ENCODE assay signal across 1 cellular context in genomic region chr22:41285820-41286638, GRCh38.
A peak's percentile ranks its signal among the peaks of the same experiment; 100 is the strongest.
TF ChIP-seq lines count a peak whose summit lies in the region.

Gene RANGAP1 (minus strand): TSS chr22:41286187. CDS start chr22:41281044, 5,143 bp downstream.

TF ChIP-seq in WTC11, 78 proteins besides CTCF, POLR2A, EP300 and RAD21 (continued from another document):
- TF ChIP-seq, protein P1, sequence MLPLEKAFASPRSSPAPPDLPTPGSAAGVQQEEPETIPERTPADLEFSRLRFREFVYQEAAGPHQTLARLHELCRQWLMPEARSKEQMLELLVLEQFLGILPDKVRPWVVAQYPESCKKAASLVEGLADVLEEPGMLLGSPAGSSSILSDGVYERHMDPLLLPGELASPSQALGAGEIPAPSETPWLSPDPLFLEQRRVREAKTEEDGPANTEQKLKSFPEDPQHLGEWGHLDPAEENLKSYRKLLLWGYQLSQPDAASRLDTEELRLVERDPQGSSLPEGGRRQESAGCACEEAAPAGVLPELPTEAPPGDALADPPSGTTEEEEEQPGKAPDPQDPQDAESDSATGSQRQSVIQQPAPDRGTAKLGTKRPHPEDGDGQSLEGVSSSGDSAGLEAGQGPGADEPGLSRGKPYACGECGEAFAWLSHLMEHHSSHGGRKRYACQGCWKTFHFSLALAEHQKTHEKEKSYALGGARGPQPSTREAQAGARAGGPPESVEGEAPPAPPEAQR (CRISPR knock-in tag; IDR thresholded peaks at IDR 0.05): no peak
- TF ChIP-seq IRF2 (CRISPR knock-in tag; IDR thresholded peaks at IDR 0.05; ENCODE audit: borderline replicate concordance, low read depth) (no peak), RORB (CRISPR knock-in tag; IDR thresholded peaks at IDR 0.05) (no peak), ESRRA (CRISPR knock-in tag; IDR thresholded peaks at IDR 0.05; ENCODE audit: borderline replicate concordance) (peak; percentile 75; the same call in 1 of the 2 replicates), ERG (CRISPR knock-in tag; IDR thresholded peaks at IDR 0.05) (no peak), TP53 (CRISPR knock-in tag; IDR thresholded peaks at IDR 0.05) (no peak; the same call in 1 of the 2 replicates), MXD4 (CRISPR knock-in tag; IDR thresholded peaks at IDR 0.05; ENCODE audit: borderline replicate concordance) (no peak), FOXJ3 (CRISPR knock-in tag; IDR thresholded peaks at IDR 0.05; ENCODE audit: borderline replicate concordance) (no peak), TEAD4 (CRISPR knock-in tag; IDR thresholded peaks at IDR 0.05) (no peak), ZNF396 (CRISPR knock-in tag; IDR thresholded peaks at IDR 0.05; ENCODE audit: borderline replicate concordance) (no peak), EMX1 (CRISPR knock-in tag; IDR thresholded peaks at IDR 0.05) (no peak), ZNF671 (CRISPR knock-in tag; IDR thresholded peaks at IDR 0.05) (no peak), NFATC4 (CRISPR knock-in tag; IDR thresholded peaks at IDR 0.05) (no peak), TCF7 (CRISPR knock-in tag; IDR thresholded peaks at IDR 0.05; ENCODE audit: low read depth) (0 out of 2 replicates have a peak, but pooled peaks have one; percentile 41), KAT7 (CRISPR knock-in tag; IDR thresholded peaks at IDR 0.05; ENCODE audit: borderline replicate concordance) (no peak), CBFB (CRISPR knock-in tag; IDR thresholded peaks at IDR 0.05; ENCODE audit: low read depth) (no peak), ZNF317 (CRISPR knock-in tag; IDR thresholded peaks at IDR 0.05; ENCODE audit: borderline replicate concordance, low read depth) (0 out of 2 replicates have a peak, but pooled peaks have one; percentile 30), NR3C1 (CRISPR knock-in tag; conservative IDR thresholded peaks at IDR 0.05; ENCODE audit: low read depth) (peak; percentile 79; the same call in 1 of the 2 replicates), ZNF512 (CRISPR knock-in tag; IDR thresholded peaks at IDR 0.05; ENCODE audit: borderline replicate concordance) (no peak), MYBL2 (CRISPR knock-in tag; IDR thresholded peaks at IDR 0.05) (peak; percentile 100), NR1H2 (CRISPR knock-in tag; IDR thresholded peaks at IDR 0.05) (no peak), NFYB (CRISPR knock-in tag; conservative IDR thresholded peaks at IDR 0.05; ENCODE audit: low read depth) (peak; percentile 49; the same call in 1 of the 2 replicates), ETV6 (CRISPR knock-in tag; IDR thresholded peaks at IDR 0.05) (peak; percentile 31; the same call in 1 of the 2 replicates), JUN (CRISPR knock-in tag; IDR thresholded peaks at IDR 0.05) (0 out of 2 replicates have a peak, but pooled peaks have one; percentile 19)
- TF ChIP-seq, protein P2, sequence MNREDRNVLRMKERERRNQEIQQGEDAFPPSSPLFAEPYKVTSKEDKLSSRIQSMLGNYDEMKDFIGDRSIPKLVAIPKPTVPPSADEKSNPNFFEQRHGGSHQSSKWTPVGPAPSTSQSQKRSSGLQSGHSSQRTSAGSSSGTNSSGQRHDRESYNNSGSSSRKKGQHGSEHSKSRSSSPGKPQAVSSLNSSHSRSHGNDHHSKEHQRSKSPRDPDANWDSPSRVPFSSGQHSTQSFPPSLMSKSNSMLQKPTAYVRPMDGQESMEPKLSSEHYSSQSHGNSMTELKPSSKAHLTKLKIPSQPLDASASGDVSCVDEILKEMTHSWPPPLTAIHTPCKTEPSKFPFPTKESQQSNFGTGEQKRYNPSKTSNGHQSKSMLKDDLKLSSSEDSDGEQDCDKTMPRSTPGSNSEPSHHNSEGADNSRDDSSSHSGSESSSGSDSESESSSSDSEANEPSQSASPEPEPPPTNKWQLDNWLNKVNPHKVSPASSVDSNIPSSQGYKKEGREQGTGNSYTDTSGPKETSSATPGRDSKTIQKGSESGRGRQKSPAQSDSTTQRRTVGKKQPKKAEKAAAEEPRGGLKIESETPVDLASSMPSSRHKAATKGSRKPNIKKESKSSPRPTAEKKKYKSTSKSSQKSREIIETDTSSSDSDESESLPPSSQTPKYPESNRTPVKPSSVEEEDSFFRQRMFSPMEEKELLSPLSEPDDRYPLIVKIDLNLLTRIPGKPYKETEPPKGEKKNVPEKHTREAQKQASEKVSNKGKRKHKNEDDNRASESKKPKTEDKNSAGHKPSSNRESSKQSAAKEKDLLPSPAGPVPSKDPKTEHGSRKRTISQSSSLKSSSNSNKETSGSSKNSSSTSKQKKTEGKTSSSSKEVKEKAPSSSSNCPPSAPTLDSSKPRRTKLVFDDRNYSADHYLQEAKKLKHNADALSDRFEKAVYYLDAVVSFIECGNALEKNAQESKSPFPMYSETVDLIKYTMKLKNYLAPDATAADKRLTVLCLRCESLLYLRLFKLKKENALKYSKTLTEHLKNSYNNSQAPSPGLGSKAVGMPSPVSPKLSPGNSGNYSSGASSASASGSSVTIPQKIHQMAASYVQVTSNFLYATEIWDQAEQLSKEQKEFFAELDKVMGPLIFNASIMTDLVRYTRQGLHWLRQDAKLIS (CRISPR knock-in tag; IDR thresholded peaks at IDR 0.05; ENCODE audit: borderline replicate concordance): no peak
- TF ChIP-seq, protein P3, sequence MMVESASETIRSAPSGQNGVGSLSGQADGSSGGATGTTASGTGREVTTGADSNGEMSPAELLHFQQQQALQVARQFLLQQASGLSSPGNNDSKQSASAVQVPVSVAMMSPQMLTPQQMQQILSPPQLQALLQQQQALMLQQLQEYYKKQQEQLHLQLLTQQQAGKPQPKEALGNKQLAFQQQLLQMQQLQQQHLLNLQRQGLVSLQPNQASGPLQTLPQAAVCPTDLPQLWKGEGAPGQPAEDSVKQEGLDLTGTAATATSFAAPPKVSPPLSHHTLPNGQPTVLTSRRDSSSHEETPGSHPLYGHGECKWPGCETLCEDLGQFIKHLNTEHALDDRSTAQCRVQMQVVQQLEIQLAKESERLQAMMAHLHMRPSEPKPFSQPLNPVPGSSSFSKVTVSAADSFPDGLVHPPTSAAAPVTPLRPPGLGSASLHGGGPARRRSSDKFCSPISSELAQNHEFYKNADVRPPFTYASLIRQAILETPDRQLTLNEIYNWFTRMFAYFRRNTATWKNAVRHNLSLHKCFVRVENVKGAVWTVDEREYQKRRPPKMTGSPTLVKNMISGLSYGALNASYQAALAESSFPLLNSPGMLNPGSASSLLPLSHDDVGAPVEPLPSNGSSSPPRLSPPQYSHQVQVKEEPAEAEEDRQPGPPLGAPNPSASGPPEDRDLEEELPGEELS (CRISPR knock-in tag; IDR thresholded peaks at IDR 0.05): peak; percentile 52; the same call in 1 of the 2 replicates
- TF ChIP-seq, protein P4, sequence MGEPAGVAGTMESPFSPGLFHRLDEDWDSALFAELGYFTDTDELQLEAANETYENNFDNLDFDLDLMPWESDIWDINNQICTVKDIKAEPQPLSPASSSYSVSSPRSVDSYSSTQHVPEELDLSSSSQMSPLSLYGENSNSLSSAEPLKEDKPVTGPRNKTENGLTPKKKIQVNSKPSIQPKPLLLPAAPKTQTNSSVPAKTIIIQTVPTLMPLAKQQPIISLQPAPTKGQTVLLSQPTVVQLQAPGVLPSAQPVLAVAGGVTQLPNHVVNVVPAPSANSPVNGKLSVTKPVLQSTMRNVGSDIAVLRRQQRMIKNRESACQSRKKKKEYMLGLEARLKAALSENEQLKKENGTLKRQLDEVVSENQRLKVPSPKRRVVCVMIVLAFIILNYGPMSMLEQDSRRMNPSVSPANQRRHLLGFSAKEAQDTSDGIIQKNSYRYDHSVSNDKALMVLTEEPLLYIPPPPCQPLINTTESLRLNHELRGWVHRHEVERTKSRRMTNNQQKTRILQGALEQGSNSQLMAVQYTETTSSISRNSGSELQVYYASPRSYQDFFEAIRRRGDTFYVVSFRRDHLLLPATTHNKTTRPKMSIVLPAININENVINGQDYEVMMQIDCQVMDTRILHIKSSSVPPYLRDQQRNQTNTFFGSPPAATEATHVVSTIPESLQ (CRISPR knock-in tag; IDR thresholded peaks at IDR 0.05): no peak
- TF ChIP-seq, protein P5, sequence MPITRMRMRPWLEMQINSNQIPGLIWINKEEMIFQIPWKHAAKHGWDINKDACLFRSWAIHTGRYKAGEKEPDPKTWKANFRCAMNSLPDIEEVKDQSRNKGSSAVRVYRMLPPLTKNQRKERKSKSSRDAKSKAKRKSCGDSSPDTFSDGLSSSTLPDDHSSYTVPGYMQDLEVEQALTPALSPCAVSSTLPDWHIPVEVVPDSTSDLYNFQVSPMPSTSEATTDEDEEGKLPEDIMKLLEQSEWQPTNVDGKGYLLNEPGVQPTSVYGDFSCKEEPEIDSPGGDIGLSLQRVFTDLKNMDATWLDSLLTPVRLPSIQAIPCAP (CRISPR knock-in tag; IDR thresholded peaks at IDR 0.05): no peak
- TF ChIP-seq, protein P6, sequence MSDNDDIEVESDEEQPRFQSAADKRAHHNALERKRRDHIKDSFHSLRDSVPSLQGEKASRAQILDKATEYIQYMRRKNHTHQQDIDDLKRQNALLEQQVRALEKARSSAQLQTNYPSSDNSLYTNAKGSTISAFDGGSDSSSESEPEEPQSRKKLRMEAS (CRISPR knock-in tag; IDR thresholded peaks at IDR 0.05): peak; percentile 91
- TF ChIP-seq, protein P7, sequence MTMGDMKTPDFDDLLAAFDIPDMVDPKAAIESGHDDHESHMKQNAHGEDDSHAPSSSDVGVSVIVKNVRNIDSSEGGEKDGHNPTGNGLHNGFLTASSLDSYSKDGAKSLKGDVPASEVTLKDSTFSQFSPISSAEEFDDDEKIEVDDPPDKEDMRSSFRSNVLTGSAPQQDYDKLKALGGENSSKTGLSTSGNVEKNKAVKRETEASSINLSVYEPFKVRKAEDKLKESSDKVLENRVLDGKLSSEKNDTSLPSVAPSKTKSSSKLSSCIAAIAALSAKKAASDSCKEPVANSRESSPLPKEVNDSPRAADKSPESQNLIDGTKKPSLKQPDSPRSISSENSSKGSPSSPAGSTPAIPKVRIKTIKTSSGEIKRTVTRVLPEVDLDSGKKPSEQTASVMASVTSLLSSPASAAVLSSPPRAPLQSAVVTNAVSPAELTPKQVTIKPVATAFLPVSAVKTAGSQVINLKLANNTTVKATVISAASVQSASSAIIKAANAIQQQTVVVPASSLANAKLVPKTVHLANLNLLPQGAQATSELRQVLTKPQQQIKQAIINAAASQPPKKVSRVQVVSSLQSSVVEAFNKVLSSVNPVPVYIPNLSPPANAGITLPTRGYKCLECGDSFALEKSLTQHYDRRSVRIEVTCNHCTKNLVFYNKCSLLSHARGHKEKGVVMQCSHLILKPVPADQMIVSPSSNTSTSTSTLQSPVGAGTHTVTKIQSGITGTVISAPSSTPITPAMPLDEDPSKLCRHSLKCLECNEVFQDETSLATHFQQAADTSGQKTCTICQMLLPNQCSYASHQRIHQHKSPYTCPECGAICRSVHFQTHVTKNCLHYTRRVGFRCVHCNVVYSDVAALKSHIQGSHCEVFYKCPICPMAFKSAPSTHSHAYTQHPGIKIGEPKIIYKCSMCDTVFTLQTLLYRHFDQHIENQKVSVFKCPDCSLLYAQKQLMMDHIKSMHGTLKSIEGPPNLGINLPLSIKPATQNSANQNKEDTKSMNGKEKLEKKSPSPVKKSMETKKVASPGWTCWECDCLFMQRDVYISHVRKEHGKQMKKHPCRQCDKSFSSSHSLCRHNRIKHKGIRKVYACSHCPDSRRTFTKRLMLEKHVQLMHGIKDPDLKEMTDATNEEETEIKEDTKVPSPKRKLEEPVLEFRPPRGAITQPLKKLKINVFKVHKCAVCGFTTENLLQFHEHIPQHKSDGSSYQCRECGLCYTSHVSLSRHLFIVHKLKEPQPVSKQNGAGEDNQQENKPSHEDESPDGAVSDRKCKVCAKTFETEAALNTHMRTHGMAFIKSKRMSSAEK (CRISPR knock-in tag; IDR thresholded peaks at IDR 0.05; ENCODE audit: borderline replicate concordance): no peak
- TF ChIP-seq, protein P8, sequence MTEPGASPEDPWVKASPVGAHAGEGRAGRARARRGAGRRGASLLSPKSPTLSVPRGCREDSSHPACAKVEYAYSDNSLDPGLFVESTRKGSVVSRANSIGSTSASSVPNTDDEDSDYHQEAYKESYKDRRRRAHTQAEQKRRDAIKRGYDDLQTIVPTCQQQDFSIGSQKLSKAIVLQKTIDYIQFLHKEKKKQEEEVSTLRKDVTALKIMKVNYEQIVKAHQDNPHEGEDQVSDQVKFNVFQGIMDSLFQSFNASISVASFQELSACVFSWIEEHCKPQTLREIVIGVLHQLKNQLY (CRISPR knock-in tag; IDR thresholded peaks at IDR 0.05): no peak
- TF ChIP-seq, protein P9, sequence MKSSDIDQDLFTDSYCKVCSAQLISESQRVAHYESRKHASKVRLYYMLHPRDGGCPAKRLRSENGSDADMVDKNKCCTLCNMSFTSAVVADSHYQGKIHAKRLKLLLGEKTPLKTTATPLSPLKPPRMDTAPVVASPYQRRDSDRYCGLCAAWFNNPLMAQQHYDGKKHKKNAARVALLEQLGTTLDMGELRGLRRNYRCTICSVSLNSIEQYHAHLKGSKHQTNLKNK (CRISPR knock-in tag; IDR thresholded peaks at IDR 0.05): no peak
